9 cellular contexts compared by ENCODE assay signal in the genomic region with DNA sequence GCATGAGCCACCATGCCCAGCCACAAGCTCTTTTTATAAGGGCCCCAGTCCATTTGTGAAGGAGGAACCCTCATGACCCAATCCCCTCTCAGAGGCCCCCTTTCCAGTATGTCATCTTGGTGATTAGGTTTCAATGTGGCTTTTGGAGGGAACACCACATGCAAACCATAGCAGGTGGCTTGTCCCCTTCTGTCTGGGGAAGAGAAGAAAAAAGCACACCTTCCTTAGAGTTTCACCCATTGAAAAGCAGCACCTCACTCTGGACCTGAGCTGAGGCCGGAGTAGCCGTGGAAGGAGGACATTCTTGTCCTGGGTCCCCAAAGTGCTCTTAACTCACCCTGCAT. TPM values are rescaled to one million over a fixed set of nuclear protein-coding genes. Genes with fewer than 3 reads are reported as not detected.
DNase-seq lines count a peak whose midpoint lies in the region; ATAC-seq and TF ChIP-seq lines count a peak whose summit lies in the region.
"Had no signal": no experiment of that assay in that cellular context is flagged by ENCODE, and none has a peak within 500 bp of the region (broad histone marks: within the 10 kb centered on the region; RNA-seq: fewer than 3 reads in every experiment).

No MANE protein-coding gene starts in this region.

- no peak overlapping the region for H3K9ac ChIP-seq in endodermal cell (ENCODE audit: extremely low read depth, low read length, poor library complexity, severe bottlenecking)

- peaks cover 16% of the 10 kb centered on the region for H3K36me3 ChIP-seq in CD8-positive, alpha-beta T cell (ENCODE audit: insufficient read depth, low read length)
- H3K36me3 ChIP-seq in endodermal cell (ENCODE audit: control insufficient read depth, insufficient read depth, low read length) (peaks cover 24% of the 10 kb centered on the region), gastrocnemius medialis (peaks cover 0 to 4% of the 10 kb centered on the region in 2 donors)

- peak overlapping the region; percentile 32 for H3K27ac Mint-ChIP-seq in CD8-positive, alpha-beta T cell
- peak overlapping the region; percentile 41 for H3K27ac Mint-ChIP-seq in endodermal cell

- DNase-seq in CD8-positive, alpha-beta T cell: no peak
- peak; percentile 46 for DNase-seq in LHCN-M2 (ENCODE audit: low read depth)
- no peak for DNase-seq in endodermal cell
- no peak for DNase-seq in gastrocnemius medialis
- DNase-seq in GM19240 (ENCODE audit: insufficient read length, low spot score): no peak
- DNase-seq in effector CD8-positive, alpha-beta T cell (lab: John Stamatoyannopoulos, UW): no peak

- TF ChIP-seq POLR2A in gastrocnemius medialis (IDR thresholded peaks at IDR 0.05): peak in 1 of 2 donors; percentile 2

- H3K36me3 Mint-ChIP-seq in CD8-positive, alpha-beta T cell: peaks cover 21% of the 10 kb centered on the region
- peaks cover 36% of the 10 kb centered on the region for H3K36me3 Mint-ChIP-seq in endodermal cell (ENCODE audit: low read depth)

- no peaks in the 10 kb centered on the region for H3K9me3 ChIP-seq in CD8-positive, alpha-beta T cell (ENCODE audit: low read length)
- H3K9me3 ChIP-seq in endodermal cell (ENCODE audit: control insufficient read depth, low read length) (no peaks in the 10 kb centered on the region), gastrocnemius medialis (no peaks in the 10 kb centered on the region)

- H3K4me1 ChIP-seq in CD8-positive, alpha-beta T cell (ENCODE audit: insufficient read depth, low read length): no peaks in the 10 kb centered on the region
- no peaks in the 10 kb centered on the region for H3K4me1 ChIP-seq in endodermal cell (ENCODE audit: control insufficient read depth, insufficient read depth, low read length)
- peaks cover 5 to 6% of the 10 kb centered on the region in 2 donors for H3K4me1 ChIP-seq in gastrocnemius medialis

- H3K27me3 Mint-ChIP-seq in CD8-positive, alpha-beta T cell (ENCODE audit: low read depth): no peaks in the 10 kb centered on the region
- no peaks in the 10 kb centered on the region for H3K27me3 Mint-ChIP-seq in endodermal cell (ENCODE audit: insufficient read depth)

- H3K4me1 Mint-ChIP-seq in CD8-positive, alpha-beta T cell (ENCODE audit: low read depth): peaks cover 13% of the 10 kb centered on the region
- peaks cover 5% of the 10 kb centered on the region for H3K4me1 Mint-ChIP-seq in endodermal cell

- no peaks in the 10 kb centered on the region for H3K9me3 Mint-ChIP-seq in CD8-positive, alpha-beta T cell
- H3K9me3 Mint-ChIP-seq in endodermal cell: peaks cover 31% of the 10 kb centered on the region

- CTCF ChIA-PET in CD8-positive, alpha-beta T cell (lab: Charles Lee): interaction anchor here (1.4 to 3.0 kb wide), 2 partner anchors 32 to 60 kb away, joined by 4 to 12 read pairs; no protein-coding TSS in a partner anchor

- H3K4me3 ChIP-seq in CD8-positive, alpha-beta T cell (ENCODE audit: low read depth, low read length): no peak overlapping the region
- H3K4me3 ChIP-seq in endodermal cell (ENCODE audit: low read length): no peak overlapping the region
- H3K4me3 ChIP-seq in gastrocnemius medialis: no peak overlapping the region
- H3K4me3 ChIP-seq: dorsolateral prefrontal cortex had no signal

- no peak for ATAC-seq in CD8-positive, alpha-beta T cell
- ATAC-seq in gastrocnemius medialis (peak; percentile 5 to 11), GM21786 (IDR thresholded peaks at IDR 0.05; ENCODE audit: unreplicated experiment) (no peak), GM18873 (IDR thresholded peaks at IDR 0.05; ENCODE audit: low FRiP score, unreplicated experiment) (no peak)

- intact Hi-C loops in CD8-positive, alpha-beta T cell (cut with DNase I, micrococcal nuclease): no loop called here
- intact Hi-C loops in gastrocnemius medialis (cut with DNase I; ENCODE audit: low total_unique reads): no loop called here

- TF ChIP-seq CTCF in CD8-positive, alpha-beta T cell (IDR thresholded peaks at IDR 0.05): no peak
- TF ChIP-seq CTCF in endodermal cell (conservative IDR thresholded peaks at IDR 0.05) (no peak), gastrocnemius medialis (IDR thresholded peaks at IDR 0.05 in 4 of 5, conservative IDR thresholded peaks at IDR 0.05 in 1 of 5) (no peak)

- in situ Hi-C loops in gastrocnemius medialis (cut with MboI; ENCODE audit: low sequenced_read_pairs in 4 of 4): no loop called here

- POLR2A ChIA-PET in CD8-positive, alpha-beta T cell (lab: Charles Lee): interaction anchor here (1.1 kb wide), 2 partner anchors 12 to 110 kb away, joined by 3 to 6 read pairs; no protein-coding TSS in a partner anchor

- 98% methylated on average over 2 of the region's 2 CpGs; no CpG with 5 or more reads in 1 of the 2 experiments for WGBS in endodermal cell (ENCODE audit: insufficient coverage in 1 of 2, insufficient read length in 1 of 2), 2 experiments

- H3K4me3 Mint-ChIP-seq in CD8-positive, alpha-beta T cell: no peak overlapping the region
- H3K4me3 Mint-ChIP-seq in endodermal cell: no peak overlapping the region

- no peak overlapping the region for H3K27ac ChIP-seq in CD8-positive, alpha-beta T cell (ENCODE audit: low read depth, low read length)
- H3K27ac ChIP-seq in endodermal cell (ENCODE audit: low read depth, low read length) (no peak overlapping the region), gastrocnemius medialis (peak overlapping the region; percentile 98 to 100 (median 100))

- H3K27me3 ChIP-seq in CD8-positive, alpha-beta T cell (ENCODE audit: insufficient read depth, low read length): no peaks in the 10 kb centered on the region
- no peaks in the 10 kb centered on the region for H3K27me3 ChIP-seq in endodermal cell (ENCODE audit: control insufficient read depth, insufficient read depth, low read length, poor library complexity, severe bottlenecking)
- no peaks in the 10 kb centered on the region for H3K27me3 ChIP-seq in gastrocnemius medialis
- H3K27me3 ChIP-seq: dorsolateral prefrontal cortex had no signal

RNA-seq across cellular contexts. Expression of gene NEAT1, which starts 25.4 kb away (rescaled TPM):
- 100 to 1,000 TPM; 198 to 201 TPM for total RNA-seq in CD8-positive, alpha-beta T cell
- total RNA-seq in LHCN-M2 (2014; rRNA removed) (29.4 and 37.8 TPM in 2 replicates), endodermal cell (10 to 100 TPM; 61.3 to 85.2 TPM), gastrocnemius medialis (100 to 1,000 TPM in 1 of 4 donors, 10 to 100 TPM in 3; 24.1 to 472 (median 32.8) TPM)
- 88.5 TPM for polyA plus RNA-seq in LHCN-M2 (2012)
- polyA plus RNA-seq in endodermal cell (2013, experiment 1 of 2): 21.0 TPM
- polyA plus RNA-seq in endodermal cell (2013, experiment 2 of 2): 14.2 TPM

RNA-seq across cellular contexts. Expression of gene MALAT1, which starts 50.8 kb away (rescaled TPM):
- total RNA-seq in CD8-positive, alpha-beta T cell: over 10,000 TPM; 25,886 to 26,729 TPM
- total RNA-seq in LHCN-M2 (2014; rRNA removed): 1,575 and 2,461 TPM in 2 replicates
- polyA plus RNA-seq in LHCN-M2 (2012): 343 TPM
- 1,000 to 10,000 TPM; 5,233 to 6,894 TPM for total RNA-seq in endodermal cell
- 1,429 TPM for polyA plus RNA-seq in endodermal cell (2013, experiment 1 of 2)
- 1,867 TPM for polyA plus RNA-seq in endodermal cell (2013, experiment 2 of 2)
- total RNA-seq in gastrocnemius medialis: 1,000 to 10,000 TPM in 3 of 4 donors, 100 to 1,000 TPM in 1; 874 to 6,745 (median 1,938) TPM

Comparison
In these comparisons a context has a peak if more than half of its experiments do, and no peak if none do; other contexts are left out.
1. ATAC-seq: peak in gastrocnemius medialis (2 of 2); none in CD8-positive, alpha-beta T cell (single experiment), GM21786 (single experiment) and GM18873 (single experiment).
2. H3K27ac ChIP-seq: peak in gastrocnemius medialis (4 of 4); none in CD8-positive, alpha-beta T cell (single experiment) and endodermal cell (single experiment).